7 cellular contexts compared by ENCODE assay signal in genomic region chr1:244836598-244836997, GRCh38. TPM values are rescaled to one million over a fixed set of nuclear protein-coding genes. Genes with fewer than 3 reads are reported as not detected.
A peak's percentile ranks its signal among the peaks of the same experiment; 100 is the strongest.
DNase-seq lines count a peak whose midpoint lies in the region; ATAC-seq and TF ChIP-seq lines count a peak whose summit lies in the region.

No MANE protein-coding gene starts in this region.

- no peaks in the 10 kb centered on the region for H3K9me3 Mint-ChIP-seq in activated CD4-positive, alpha-beta memory T cell treated with anti-CD3 and anti-CD28 coated beads, Interleukin-2, amount 10 ng/mL, durations not matched to agents 7 days and 5 days
- H3K9me3 Mint-ChIP-seq in stimulated activated memory B cell treated with anti-CD40 and anti-IgM and Interleukin-4, amounts not matched to agents 10 μg/mL and 1 μg/mL and 100 μg/mL, for 72 hours: no peaks in the 10 kb centered on the region

- peak overlapping the region; percentile 82 for H3K4me2 ChIP-seq in hepatocyte

- DNase-seq in activated CD4-positive, alpha-beta memory T cell treated with anti-CD3 and anti-CD28 coated beads, Interleukin-2, amount 10 ng/mL, durations not matched to agents 7 days and 5 days: no peak
- no peak for DNase-seq in hepatocyte (ENCODE audit: low spot score)
- no peak for DNase-seq in HUDEP-2 (lab: John Stamatoyannopoulos, UW; ENCODE audit: unreplicated experiment in 76 of 76)

- H3K4me3 ChIP-seq in HEK293 (ENCODE audit: low read depth, low read length) (peak overlapping the region; percentile 91), hepatocyte (peak overlapping the region; percentile 52)

- H3K36me3 ChIP-seq in HEK293 (ENCODE audit: control insufficient read depth in 2 of 2, insufficient read depth in 1 of 2, low read length in 2 of 2): peaks cover 6 to 30% of the 10 kb centered on the region in 2 experiments; a peak in 2 of 3 replicates
- H3K36me3 ChIP-seq in hepatocyte (replicated peaks; ENCODE audit: insufficient read depth, low read depth): no peaks in the 10 kb centered on the region

- peaks cover 3% of the 10 kb centered on the region for H4K20me1 ChIP-seq in hepatocyte (ENCODE audit: insufficient read depth, poor library complexity, severe bottlenecking)

- WGBS in hepatocyte (ENCODE audit: low lambda C conversion rate, missing lambda C conversion rate): 9% methylated on average over 3 of the region's 3 CpGs

- H3K4me1 ChIP-seq in HEK293 (ENCODE audit: control insufficient read depth, insufficient read depth, low read length) (peaks cover 10% of the 10 kb centered on the region; the same call in 1 of the 2 replicates), hepatocyte (ENCODE audit: insufficient read depth) (peaks cover 15% of the 10 kb centered on the region)

- TF ChIP-seq CTCF in HEK293 (tag by site-specific recombination; IDR thresholded peaks at IDR 0.05) (no peak), hepatocyte (IDR thresholded peaks at IDR 0.05; ENCODE audit: poor library complexity) (no peak)

- peak overlapping the region; percentile 97 for H3K27ac Mint-ChIP-seq in activated CD4-positive, alpha-beta memory T cell treated with anti-CD3 and anti-CD28 coated beads, Interleukin-2, amount 10 ng/mL, durations not matched to agents 7 days and 5 days
- H3K27ac Mint-ChIP-seq in stimulated activated memory B cell treated with anti-CD40 and anti-IgM and Interleukin-4, amounts not matched to agents 10 μg/mL and 1 μg/mL and 100 μg/mL, for 72 hours: peak overlapping the region; percentile 96

- no peak for ATAC-seq in stimulated activated memory B cell treated with anti-CD40 and anti-IgM and Interleukin-4, amounts not matched to agents 10 μg/mL and 1 μg/mL and 100 μg/mL, for 72 hours
- ATAC-seq in esophagus mucosa: no peak
- no peak for ATAC-seq in HG03095 (IDR thresholded peaks at IDR 0.05; ENCODE audit: unreplicated experiment)

- CTCF ChIA-PET in HEK293 (lab: Yijun Ruan, JAX): interaction anchor here (0.7 to 2.6 kb wide), 9 partner anchors 11 to 884 kb away, joined by 3 to 18 read pairs (median 4); no protein-coding TSS in a partner anchor
- CTCF ChIA-PET in activated CD4-positive, alpha-beta memory T cell treated with anti-CD3 and anti-CD28 coated beads, Interleukin-2, amount 10 ng/mL, durations not matched to agents 7 days and 5 days (lab: Charles Lee): interaction anchor here (1.3 to 7.8 kb wide), 8 partner anchors 10 to 320 kb away, joined by 3 to 92 read pairs (median 8); partner anchors contain the start of gene HNRNPU

- H3K27me3 ChIP-seq in hepatocyte: no peaks in the 10 kb centered on the region

- H3K4me1 Mint-ChIP-seq in activated CD4-positive, alpha-beta memory T cell treated with anti-CD3 and anti-CD28 coated beads, Interleukin-2, amount 10 ng/mL, durations not matched to agents 7 days and 5 days: peaks cover 58% of the 10 kb centered on the region
- peaks cover 64% of the 10 kb centered on the region for H3K4me1 Mint-ChIP-seq in stimulated activated memory B cell treated with anti-CD40 and anti-IgM and Interleukin-4, amounts not matched to agents 10 μg/mL and 1 μg/mL and 100 μg/mL, for 72 hours

- H3K9me3 ChIP-seq in HEK293 (ENCODE audit: control insufficient read depth, insufficient read depth, low read depth, low read length): no peaks in the 10 kb centered on the region
- no peaks in the 10 kb centered on the region for H3K9me3 ChIP-seq in hepatocyte (ENCODE audit: low read depth)

- H3K4me3 Mint-ChIP-seq in activated CD4-positive, alpha-beta memory T cell treated with anti-CD3 and anti-CD28 coated beads, Interleukin-2, amount 10 ng/mL, durations not matched to agents 7 days and 5 days: peak overlapping the region; percentile 83
- peak overlapping the region; percentile 99 for H3K4me3 Mint-ChIP-seq in stimulated activated memory B cell treated with anti-CD40 and anti-IgM and Interleukin-4, amounts not matched to agents 10 μg/mL and 1 μg/mL and 100 μg/mL, for 72 hours

- H2AFZ ChIP-seq in hepatocyte: no peak overlapping the region

- peaks cover 53% of the 10 kb centered on the region for H3K79me2 ChIP-seq in hepatocyte

- peaks cover 55% of the 10 kb centered on the region for H3K36me3 Mint-ChIP-seq in activated CD4-positive, alpha-beta memory T cell treated with anti-CD3 and anti-CD28 coated beads, Interleukin-2, amount 10 ng/mL, durations not matched to agents 7 days and 5 days (ENCODE audit: low read depth)
- peaks cover 37% of the 10 kb centered on the region for H3K36me3 Mint-ChIP-seq in stimulated activated memory B cell treated with anti-CD40 and anti-IgM and Interleukin-4, amounts not matched to agents 10 μg/mL and 1 μg/mL and 100 μg/mL, for 72 hours

- H3K27ac ChIP-seq in HEK293 (ENCODE audit: extremely low read depth, low read depth, low read length): peak overlapping the region; percentile 99
- H3K27ac ChIP-seq in hepatocyte: peak overlapping the region; percentile 99

- POLR2A ChIA-PET in HEK293 (lab: Yijun Ruan, JAX): interaction anchor here (1.2 to 4.9 kb wide), 6 partner anchors 11 to 206 kb away, joined by 3 to 98 read pairs (median 21); partner anchors contain the start of gene HNRNPU
- POLR2A ChIA-PET in activated CD4-positive, alpha-beta memory T cell treated with anti-CD3 and anti-CD28 coated beads, Interleukin-2, amount 10 ng/mL, durations not matched to agents 7 days and 5 days (lab: Charles Lee): interaction anchor here (1.1 to 16.7 kb wide), 10 partner anchors 11 to 386 kb away, joined by 3 to 925 read pairs (median 5); partner anchors contain the start of genes ADSS2, DESI2 and HNRNPU

- H3K9me2 ChIP-seq in hepatocyte (replicated peaks; ENCODE audit: insufficient read depth): no peaks in the 10 kb centered on the region

- H3K27me3 Mint-ChIP-seq in activated CD4-positive, alpha-beta memory T cell treated with anti-CD3 and anti-CD28 coated beads, Interleukin-2, amount 10 ng/mL, durations not matched to agents 7 days and 5 days: no peaks in the 10 kb centered on the region
- no peaks in the 10 kb centered on the region for H3K27me3 Mint-ChIP-seq in stimulated activated memory B cell treated with anti-CD40 and anti-IgM and Interleukin-4, amounts not matched to agents 10 μg/mL and 1 μg/mL and 100 μg/mL, for 72 hours

TF ChIP-seq in HEK293, 187 proteins besides CTCF, POLR2A, EP300 and RAD21:
- no peak for TF ChIP-seq ZNF157 (tag by site-specific recombination; IDR thresholded peaks at IDR 0.05)
- TF ChIP-seq TRIM28 (IDR thresholded peaks at IDR 0.05; ENCODE audit: borderline replicate concordance, low read length): 0 out of 2 replicates have a peak, but pooled peaks have one; percentile 3
- no peak for TF ChIP-seq ZNF776 (tag by site-specific recombination; IDR thresholded peaks at IDR 0.05; ENCODE audit: borderline replicate concordance)
- 0 out of 2 replicates have a peak, but pooled peaks have one; percentile 14 for TF ChIP-seq BCL11A (tag by site-specific recombination; IDR thresholded peaks at IDR 0.05; ENCODE audit: low read depth)
- peak; percentile 77 for TF ChIP-seq SCRT2 (tag by site-specific recombination; IDR thresholded peaks at IDR 0.05)
- no peak for TF ChIP-seq SP3 (tag by site-specific recombination; IDR thresholded peaks at IDR 0.05)
- no peak for TF ChIP-seq BCL11B (tag by site-specific recombination; IDR thresholded peaks at IDR 0.05; ENCODE audit: low read depth)
- TF ChIP-seq SCRT1 (tag by site-specific recombination; IDR thresholded peaks at IDR 0.05; ENCODE audit: borderline replicate concordance): peak; percentile 64; the same call in 1 of the 2 replicates

RNA-seq across cellular contexts. Expression of gene COX20, which starts 1.1 kb away (rescaled TPM):
- 10 to 100 TPM; 22.2 to 22.9 TPM for total RNA-seq in activated CD4-positive, alpha-beta memory T cell treated with anti-CD3 and anti-CD28 coated beads, Interleukin-2, amount 10 ng/mL, durations not matched to agents 7 days and 5 days
- total RNA-seq in hepatocyte: 24.3 and 32.0 TPM in 2 replicates
- 56.5 and 61.9 TPM in 2 replicates for polyA plus RNA-seq in hepatocyte
- 17.4 TPM for total RNA-seq in esophagus mucosa

RNA-seq across cellular contexts. Expression of gene HNRNPU, which starts 27.7 kb away (rescaled TPM):
- 100 to 1,000 TPM; 364 to 371 TPM for total RNA-seq in activated CD4-positive, alpha-beta memory T cell treated with anti-CD3 and anti-CD28 coated beads, Interleukin-2, amount 10 ng/mL, durations not matched to agents 7 days and 5 days
- total RNA-seq in hepatocyte: 316 and 321 TPM in 2 replicates
- polyA plus RNA-seq in hepatocyte: 293 and 298 TPM in 2 replicates
- total RNA-seq in esophagus mucosa: 164 TPM
